Comparison of ENCODE assay signal across 1 cellular context in the genomic region with DNA sequence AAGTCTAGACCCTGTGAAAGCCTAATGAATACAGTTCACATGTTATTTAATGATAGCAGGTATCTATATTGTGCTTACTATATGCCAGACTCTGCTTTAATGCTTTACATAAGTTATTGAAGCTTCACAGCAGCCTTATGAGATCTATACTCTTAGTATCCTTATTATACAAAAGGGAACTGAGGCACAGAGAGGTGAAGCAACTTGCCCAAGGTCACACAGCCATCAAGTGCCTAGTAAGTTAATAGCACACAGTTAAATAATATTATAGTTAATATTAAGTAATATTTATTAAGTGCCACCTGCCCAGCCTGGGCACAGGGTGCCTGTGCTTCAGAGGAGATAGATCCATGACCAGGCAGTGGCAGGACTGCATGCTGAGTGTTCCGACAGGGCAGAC.
TF ChIP-seq lines count a peak whose summit lies in the region.

No MANE protein-coding gene starts in this region.

TF ChIP-seq in A549, 52 proteins besides CTCF, POLR2A, EP300 and RAD21:
- TF ChIP-seq ZFP36 (IDR thresholded peaks at IDR 0.05; ENCODE audit: borderline replicate concordance, partially characterized antibody) = peak; percentile 11
- TF ChIP-seq, protein P1, sequence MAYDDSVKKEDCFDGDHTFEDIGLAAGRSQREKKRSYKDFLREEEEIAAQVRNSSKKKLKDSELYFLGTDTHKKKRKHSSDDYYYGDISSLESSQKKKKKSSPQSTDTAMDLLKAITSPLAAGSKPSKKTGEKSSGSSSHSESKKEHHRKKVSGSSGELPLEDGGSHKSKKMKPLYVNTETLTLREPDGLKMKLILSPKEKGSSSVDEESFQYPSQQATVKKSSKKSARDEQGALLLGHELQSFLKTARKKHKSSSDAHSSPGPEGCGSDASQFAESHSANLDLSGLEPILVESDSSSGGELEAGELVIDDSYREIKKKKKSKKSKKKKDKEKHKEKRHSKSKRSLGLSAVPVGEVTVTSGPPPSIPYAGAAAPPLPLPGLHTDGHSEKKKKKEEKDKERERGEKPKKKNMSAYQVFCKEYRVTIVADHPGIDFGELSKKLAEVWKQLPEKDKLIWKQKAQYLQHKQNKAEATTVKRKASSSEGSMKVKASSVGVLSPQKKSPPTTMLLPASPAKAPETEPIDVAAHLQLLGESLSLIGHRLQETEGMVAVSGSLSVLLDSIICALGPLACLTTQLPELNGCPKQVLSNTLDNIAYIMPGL (CRISPR knock-in tag; IDR thresholded peaks at IDR 0.05; ENCODE audit: borderline replicate concordance) = no peak
- TF ChIP-seq CHD2 (IDR thresholded peaks at IDR 0.05; ENCODE audit: low read length, partially characterized antibody) = no peak
- no peak for TF ChIP-seq HOXB5 (CRISPR knock-in tag; IDR thresholded peaks at IDR 0.05)
- TF ChIP-seq CEBPB (IDR thresholded peaks at IDR 0.05) = no peak
